ENCODE assay signal across 9 cellular contexts in the genomic region with DNA sequence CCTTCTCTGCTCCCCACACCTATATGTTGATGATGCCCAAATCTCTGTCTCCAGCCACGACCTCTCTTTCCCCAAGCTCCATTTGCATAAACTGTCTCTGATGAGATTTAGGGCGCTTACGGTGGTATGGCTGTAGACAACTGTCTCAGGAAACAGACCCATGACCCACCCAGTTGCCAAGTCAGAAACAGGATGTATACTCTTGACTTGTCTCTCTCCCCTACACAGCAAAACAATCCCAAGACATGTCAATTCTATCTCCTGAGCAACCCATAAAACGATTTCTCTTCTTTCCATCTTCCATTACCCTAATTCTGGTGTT. TPM values are rescaled to one million over a fixed set of nuclear protein-coding genes. Genes with fewer than 3 reads are reported as not detected.
DNase-seq lines count a peak whose midpoint lies in the region; ATAC-seq and TF ChIP-seq lines count a peak whose summit lies in the region.
"Had no signal": no experiment of that assay in that cellular context is flagged by ENCODE, and none has a peak within 500 bp of the region (broad histone marks: within the 10 kb centered on the region; RNA-seq: fewer than 3 reads in every experiment).

No MANE protein-coding gene starts in this region.

- H2AFZ ChIP-seq in Loucy (ENCODE audit: low read length) (no peak overlapping the region), osteoblast (ENCODE audit: low read length) (no peak overlapping the region), trophoblast cell (ENCODE audit: insufficient read depth, low read length, poor library complexity) (no peak overlapping the region)

- DNase-seq in central memory CD4-positive, alpha-beta T cell, result peak; percentile 67
- DNase-seq in osteoblast (ENCODE audit: insufficient read length, low spot score, missing footprints) (no peak), trophoblast cell (no peak)
- DNase-seq: NCI-H1930 had no signal

- H4K20me1 ChIP-seq in DOHH2 (ENCODE audit: control insufficient read depth, insufficient read depth, low read depth, low read length), result no peaks in the 10 kb centered on the region
- no peaks in the 10 kb centered on the region for H4K20me1 ChIP-seq in Loucy (ENCODE audit: insufficient read depth, low read length, poor library complexity, severe bottlenecking)
- no peaks in the 10 kb centered on the region for H4K20me1 ChIP-seq in osteoblast (ENCODE audit: insufficient read depth, low read length)

- no peak overlapping the region for H3K4ac ChIP-seq in trophoblast cell (ENCODE audit: low read depth, low read length)

- H3F3A ChIP-seq in DOHH2 (ENCODE audit: control insufficient read depth, insufficient read depth) (peaks cover 4% of the 10 kb centered on the region), Loucy (ENCODE audit: low read depth) (0 out of 2 replicates have a peak, but pooled peaks cover 5% of the 10 kb centered on the region)

- H3K23ac ChIP-seq in trophoblast cell (ENCODE audit: low read length), result no peak overlapping the region

- H2BK120ac ChIP-seq in trophoblast cell (ENCODE audit: insufficient read depth, low read length, poor library complexity), result no peak overlapping the region

- peaks cover 24% of the 10 kb centered on the region for H3K36me3 ChIP-seq in DOHH2 (ENCODE audit: control insufficient read depth, low read length)
- peaks cover 17% of the 10 kb centered on the region; the same call in 1 of the 2 replicates for H3K36me3 ChIP-seq in Loucy (ENCODE audit: insufficient read depth, low read length)
- peaks cover 14% of the 10 kb centered on the region for H3K36me3 ChIP-seq in osteoblast (ENCODE audit: insufficient read depth, low read length)
- peaks cover 14 to 18% of the 10 kb centered on the region in 2 experiments for H3K36me3 ChIP-seq in trophoblast cell (ENCODE audit: control insufficient read depth in 1 of 2, insufficient read depth in 2 of 2, low read length in 2 of 2)

- H3K4me2 ChIP-seq in DOHH2 (ENCODE audit: low read length) (peak overlapping the region; percentile 80), Loucy (ENCODE audit: low read depth, low read length, poor library complexity, severe bottlenecking) (peak overlapping the region; percentile 79), osteoblast (ENCODE audit: insufficient read depth, low read length) (peak overlapping the region; percentile 91), trophoblast cell (ENCODE audit: low read length) (no peak overlapping the region)

- H3K9ac ChIP-seq in Loucy (ENCODE audit: low read depth, low read length, poor library complexity, severe bottlenecking) (peak overlapping the region; percentile 33), trophoblast cell (ENCODE audit: low read length) (no peak overlapping the region)

- H3K27me3 ChIP-seq in DOHH2 (ENCODE audit: control insufficient read depth, low read length) (no peaks in the 10 kb centered on the region), Loucy (ENCODE audit: insufficient read depth, low read length, poor library complexity, severe bottlenecking) (no peaks in the 10 kb centered on the region), osteoblast (ENCODE audit: insufficient read depth, low read length) (no peaks in the 10 kb centered on the region), trophoblast cell (ENCODE audit: insufficient read depth, low read length) (no peaks in the 10 kb centered on the region)

- H3K79me2 ChIP-seq in DOHH2 (ENCODE audit: control insufficient read depth, low read length), result no peaks in the 10 kb centered on the region
- no peaks in the 10 kb centered on the region for H3K79me2 ChIP-seq in Loucy (ENCODE audit: insufficient read depth, low read length)
- no peaks in the 10 kb centered on the region for H3K79me2 ChIP-seq in osteoblast (ENCODE audit: insufficient read depth, low read length)
- H3K79me2 ChIP-seq in trophoblast cell (ENCODE audit: control insufficient read depth, insufficient read depth, low read length, poor library complexity), result no peaks in the 10 kb centered on the region

- H3K27ac ChIP-seq in DOHH2 (ENCODE audit: low read depth, low read length) (0 out of 2 replicates have a peak overlapping the region, but pooled peaks have one; percentile 2), osteoblast (ENCODE audit: low read depth, low read length) (no peak overlapping the region), trophoblast cell (ENCODE audit: low read depth, low read length) (no peak overlapping the region)
- H3K27ac ChIP-seq: HL-60 had no signal

- H3K14ac ChIP-seq in trophoblast cell (ENCODE audit: low read length), result no peak overlapping the region

- H3K4me3 ChIP-seq in DOHH2 (ENCODE audit: low read length) (peak overlapping the region; percentile 61), Loucy (ENCODE audit: low read length, poor library complexity, severe bottlenecking) (peak overlapping the region; percentile 74), osteoblast (ENCODE audit: insufficient read depth, low read length) (no peak overlapping the region), trophoblast cell (ENCODE audit: low read depth, low read length) (no peak overlapping the region)

- H4K12ac ChIP-seq in trophoblast cell (ENCODE audit: low read depth, low read length), result no peak overlapping the region

- no peak overlapping the region for H4K8ac ChIP-seq in trophoblast cell (ENCODE audit: low read depth, low read length)

- H3K4me1 ChIP-seq in DOHH2 (ENCODE audit: control insufficient read depth, low read length), result peaks cover 21% of the 10 kb centered on the region
- peaks cover 26% of the 10 kb centered on the region for H3K4me1 ChIP-seq in Loucy (ENCODE audit: insufficient read depth, low read length, poor library complexity, severe bottlenecking)
- H3K4me1 ChIP-seq in osteoblast (ENCODE audit: insufficient read depth, low read length), result peaks cover 4% of the 10 kb centered on the region
- H3K4me1 ChIP-seq in trophoblast cell (ENCODE audit: control insufficient read depth in 1 of 2, insufficient read depth in 2 of 2, low read length in 2 of 2), result no peaks in the 10 kb centered on the region

- H2BK5ac ChIP-seq in trophoblast cell (ENCODE audit: low read depth, low read length, poor library complexity), result no peak overlapping the region

- H4K91ac ChIP-seq in trophoblast cell (ENCODE audit: low read depth, low read length), result no peak overlapping the region

- WGBS in trophoblast cell (ENCODE audit: extremely low coverage, insufficient coverage, insufficient read length), result 100% methylated on average over 1 of the region's 4 CpGs

- no peaks in the 10 kb centered on the region for H3K79me1 ChIP-seq in trophoblast cell (ENCODE audit: low read length)

- H3K9me2 ChIP-seq in DOHH2 (replicated peaks; ENCODE audit: control insufficient read depth, low read length) (no peaks in the 10 kb centered on the region), Loucy (replicated peaks; ENCODE audit: low read depth, low read length) (no peaks in the 10 kb centered on the region)

- ATAC-seq in GM19463 (IDR thresholded peaks at IDR 0.05; ENCODE audit: unreplicated experiment), result no peak
- no peak for ATAC-seq in GM21447 (IDR thresholded peaks at IDR 0.05; ENCODE audit: unreplicated experiment)

- no peak overlapping the region for H2AK5ac ChIP-seq in trophoblast cell (ENCODE audit: low read length)

- H3K18ac ChIP-seq in trophoblast cell (ENCODE audit: low read length), result no peak overlapping the region

- no peak overlapping the region for H2BK12ac ChIP-seq in trophoblast cell (ENCODE audit: low read length)

- H3K9me3 ChIP-seq in DOHH2 (ENCODE audit: control insufficient read depth, insufficient read depth, low read length) (no peaks in the 10 kb centered on the region), Loucy (ENCODE audit: insufficient read depth, low read depth, low read length) (no peaks in the 10 kb centered on the region), osteoblast (ENCODE audit: low read depth, low read length) (no peaks in the 10 kb centered on the region), trophoblast cell (ENCODE audit: insufficient read depth, low read depth, low read length) (no peaks in the 10 kb centered on the region)

- TF ChIP-seq CTCF in DOHH2 (IDR thresholded peaks at IDR 0.05; ENCODE audit: low read depth, low read length, poor library complexity, severe bottlenecking), result no peak
- TF ChIP-seq CTCF in Loucy (conservative IDR thresholded peaks at IDR 0.05; ENCODE audit: low read length), result no peak
- no peak for TF ChIP-seq CTCF in osteoblast (IDR thresholded peaks at IDR 0.05; ENCODE audit: extremely low read depth, low read depth, low read length)

RNA-seq across cellular contexts. Expression of a gene that starts 13.9 kb away (rescaled TPM):
- 56.5 and 64.8 TPM in 2 replicates for total RNA-seq in osteoblast
- 39.3 and 41.5 TPM in 2 replicates for polyA plus RNA-seq in trophoblast cell (2013)

RNA-seq across cellular contexts. Expression of a gene that starts 14.7 kb away (rescaled TPM):
- total RNA-seq in osteoblast, result 6.8 and 7.2 TPM in 2 replicates
- polyA plus RNA-seq in trophoblast cell (2013), result 8.2 TPM in 2 replicates

RNA-seq across cellular contexts. Expression of a gene that starts 28.9 kb away (rescaled TPM):
- 37.3 and 37.4 TPM in 2 replicates for total RNA-seq in osteoblast
- 67.5 and 68.9 TPM in 2 replicates for polyA plus RNA-seq in trophoblast cell (2013)

RNA-seq across cellular contexts. Expression of a gene that starts 53.1 kb away (rescaled TPM):
- total RNA-seq in osteoblast, result 320 and 343 TPM in 2 replicates
- 35.3 and 35.6 TPM in 2 replicates for polyA plus RNA-seq in trophoblast cell (2013)

Comparison
In these comparisons a context has a peak if more than half of its experiments do, and no peak if none do; other contexts are left out.
1. H3K4me3 ChIP-seq: peak in DOHH2 (single experiment) and Loucy (single experiment); none in osteoblast (single experiment) and trophoblast cell (single experiment).